In genomic region chr4:65669008-65669971, GRCh38 we compare ENCODE assay signal across 10 cellular contexts. TPM values are rescaled to one million over a fixed set of nuclear protein-coding genes. Genes with fewer than 3 reads are reported as not detected.
DNase-seq lines count a peak whose midpoint lies in the region; ATAC-seq, FAIRE-seq and TF ChIP-seq lines count a peak whose summit lies in the region.
"Had no signal": no experiment of that assay in that cellular context is flagged by ENCODE, and none has a peak within 500 bp of the region (broad histone marks: within the 10 kb centered on the region; RNA-seq: fewer than 3 reads in every experiment).

No MANE protein-coding gene starts in this region.

- no peak for TF ChIP-seq POLR2A in stomach (IDR thresholded peaks at IDR 0.05)

- intact Hi-C loops in stomach (cut with DNase I; ENCODE audit: low total_unique reads), result no loop called here

- H3K9ac ChIP-seq in HUES48 (ENCODE audit: low read depth, low read length), result no peak overlapping the region

- 2 to 5% (median 5%) methylated on average over 33 to 59 of the region's 59 CpGs for WGBS in stomach, 5 donors

- H3K27ac ChIP-seq in HUES48 (ENCODE audit: low read depth, low read length) (no peak overlapping the region), stomach (peak overlapping the region in 4 of 5 donors; percentile 14 to 75 (median 37))
- H3K27ac ChIP-seq: upper lobe of left lung had no signal

- DNase-seq in astrocyte of the spinal cord (ENCODE audit: low read depth, low spot score) (peak; percentile 55), islet precursor cell (peak; percentile 56), stomach (no peak), HT-29 (ENCODE audit: low spot score) (no peak), HTR-8/SVneo (ENCODE audit: insufficient read length, low spot score) (no peak)
- DNase-seq: activated T-cell treated with anti-CD3 and anti-CD28 coated beads, Interleukin-2, amount 50 U/mL, for 4 hours; MV-4-11 had no signal

- TF ChIP-seq EP300 in stomach (IDR thresholded peaks at IDR 0.05), result no peak

- H3K9me3 ChIP-seq in HUES48 (ENCODE audit: control insufficient read depth, insufficient read depth, low read length), result no peaks in the 10 kb centered on the region
- H3K9me3 ChIP-seq in stomach, result no peaks in the 10 kb centered on the region
- H3K9me3 ChIP-seq: upper lobe of left lung had no signal

- in situ Hi-C loops in astrocyte of the spinal cord (cut with HindIII; ENCODE audit: low sequenced_read_pairs), result no loop called here

- H3K4me3 ChIP-seq in HUES48 (ENCODE audit: low read depth, low read length) (peak overlapping the region; percentile 64), astrocyte of the spinal cord (ENCODE audit: low read depth, low read length) (peak overlapping the region; percentile 73), stomach (peak overlapping the region; percentile 44 to 55 (median 50))

- peaks cover 45% of the 10 kb centered on the region for H3K4me1 ChIP-seq in HUES48 (ENCODE audit: control insufficient read depth, insufficient read depth, low read length)
- H3K4me1 ChIP-seq in stomach, result peaks cover 17 to 41% (median 35%) of the 10 kb centered on the region in 4 donors

- no peak for ATAC-seq in HG03280 (IDR thresholded peaks at IDR 0.05; ENCODE audit: unreplicated experiment)

- no peak for FAIRE-seq in HTR-8/SVneo (lab: Jason Lieb, UNC)

- H3K36me3 ChIP-seq in HUES48 (ENCODE audit: control insufficient read depth, insufficient read depth, low read length) (no peaks in the 10 kb centered on the region), stomach (no peaks in the 10 kb centered on the region)
- H3K36me3 ChIP-seq: upper lobe of left lung had no signal

- H3K27me3 ChIP-seq in HUES48 (ENCODE audit: control insufficient read depth, insufficient read depth, low read length), result peaks cover 83% of the 10 kb centered on the region
- H3K27me3 ChIP-seq in stomach, result peaks cover 0 to 59% (median 34%) of the 10 kb centered on the region in 3 donors

- no peak for TF ChIP-seq CTCF in astrocyte of the spinal cord (IDR thresholded peaks at IDR 0.05; ENCODE audit: low read depth, low read length)
- no peak for TF ChIP-seq CTCF in stomach (IDR thresholded peaks at IDR 0.05)

RNA-seq across cellular contexts. Expression of gene EPHA5, which starts 1.0 kb away (rescaled TPM):
- 1 to 10 TPM in 2 of 5 donors, under 1 TPM in 1, not detected in 2; 0.87 to 1.8 (median 1.1) TPM for total RNA-seq in stomach
- polyA plus RNA-seq in stomach, result under 1 TPM; 0.08 to 0.15 (median 0.12) TPM
- not detected in 2 replicates for total RNA-seq in HT-29 (2014; rRNA removed; shearing (Covaris generic))
- total RNA-seq: activated T-cell treated with anti-CD3 and anti-CD28 coated beads, Interleukin-2, amount 50 U/mL, for 4 hours had no signal

Comparison
In these comparisons a context has a peak if more than half of its experiments do, and no peak if none do; other contexts are left out.
1. DNase-seq: peak in astrocyte of the spinal cord (single experiment) and islet precursor cell (single experiment); none in stomach (single experiment), HT-29 (single experiment) and HTR-8/SVneo (single experiment).
2. Peak in every context shown above with its lines, with median percentiles within 50 percentile points of each other: H3K4me3 ChIP-seq.